ENCODE assay signal across 21 cellular contexts in the genomic region with DNA sequence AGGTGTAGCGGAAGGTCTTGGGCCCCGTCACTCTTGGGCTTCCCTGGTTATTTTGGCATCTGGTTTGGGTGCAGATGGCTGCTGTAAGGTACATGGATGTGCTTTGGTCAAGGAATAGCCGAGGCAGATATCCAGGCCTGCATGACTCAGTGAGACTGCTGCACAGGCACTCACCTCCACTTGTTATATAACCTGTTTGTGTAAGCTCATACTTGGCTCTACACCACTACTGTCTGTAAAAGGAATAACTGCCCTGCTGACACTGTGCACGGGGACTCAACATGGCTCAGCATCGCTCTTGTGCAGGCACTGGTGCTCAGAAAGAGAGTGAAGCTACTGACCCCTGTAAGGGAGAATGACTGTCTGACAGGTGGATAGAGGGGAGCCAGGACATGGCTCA. TPM values are rescaled to one million over a fixed set of nuclear protein-coding genes. Genes with fewer than 3 reads are reported as not detected.
DNase-seq lines count a peak whose midpoint lies in the region; ATAC-seq, FAIRE-seq and TF ChIP-seq lines count a peak whose summit lies in the region.
"Had no signal": no experiment of that assay in that cellular context is flagged by ENCODE, and none has a peak within 500 bp of the region (broad histone marks: within the 10 kb centered on the region; RNA-seq: fewer than 3 reads in every experiment).

No MANE protein-coding gene starts in this region.

- H3K36me3 ChIP-seq in SK-N-SH (replicated peaks in 1 of 2; ENCODE audit: control insufficient read depth in 1 of 2, insufficient read depth in 2 of 2, low read length in 1 of 2) (no peaks in the 10 kb centered on the region), astrocyte (ENCODE audit: insufficient read depth, low read length) (no peaks in the 10 kb centered on the region), right atrium auricular region (no peaks in the 10 kb centered on the region)
- H3K36me3 ChIP-seq: BLaER1 treated with 17β-estradiol and CSF1 and Interleukin-3, amounts not matched to agents 10 nM and 100 nM had no signal

- no peaks in the 10 kb centered on the region for H3K9me3 ChIP-seq in SK-N-SH
- H3K9me3 ChIP-seq in astrocyte (ENCODE audit: insufficient read depth, low read depth, low read length), result no peaks in the 10 kb centered on the region
- H3K9me3 ChIP-seq in right atrium auricular region, result no peaks in the 10 kb centered on the region

- H3K4me3 ChIP-seq in SK-N-SH (ENCODE audit: low read depth in 2 of 2, low read length in 1 of 2) (no peak overlapping the region), astrocyte (ENCODE audit: insufficient read depth, low read depth, low read length) (no peak overlapping the region), right atrium auricular region (no peak overlapping the region)
- H3K4me3 ChIP-seq: BLaER1 treated with 17β-estradiol and CSF1 and Interleukin-3, amounts not matched to agents 10 nM and 100 nM; GM23338 had no signal

- H3K27me3 Mint-ChIP-seq in astrocyte (ENCODE audit: low read depth, unreplicated experiment) (no peaks in the 10 kb centered on the region), nephron (ENCODE audit: low read depth) (no peaks in the 10 kb centered on the region)

- H3F3A ChIP-seq in SK-N-SH (replicated peaks; ENCODE audit: insufficient read depth), result peaks cover 12% of the 10 kb centered on the region

- H2AFZ ChIP-seq in SK-N-SH (ENCODE audit: low read depth), result no peak overlapping the region
- H2AFZ ChIP-seq in astrocyte (ENCODE audit: low read depth, low read length), result no peak overlapping the region
- H2AFZ ChIP-seq: GM23338 had no signal

- DNase-seq in SK-N-SH (no peak), astrocyte (ENCODE audit: low read depth) (no peak), RCC 7860 (ENCODE audit: low spot score) (no peak), anterior cingulate cortex (lab: John Stamatoyannopoulos, UW) (no peak), NCI-H82 (lab: John Stamatoyannopoulos, UW) (no peak), right atrium auricular region (ENCODE audit: low spot score) (no peak)
- DNase-seq: CD8-positive, alpha-beta memory T cell; DMS79 treated with DMSO at 0.1 percent for 48 hours; KBM-7; NCI-H1048; NCI-H1436 treated with DMSO at 0.1 percent for 48 hours; NCI-H2029 treated with DMSO at 0.1 percent for 48 hours; NCI-H510A; NCI-H774; SIG-M5 had no signal

- TF ChIP-seq EP300 in SK-N-SH (IDR thresholded peaks at IDR 0.05; ENCODE audit: borderline replicate concordance in 1 of 2, low read depth in 1 of 2, low read length in 1 of 2), result no peak

- H3K9ac ChIP-seq in SK-N-SH, result no peak overlapping the region
- no peak overlapping the region for H3K9ac ChIP-seq in astrocyte (ENCODE audit: low read length)
- H3K9ac ChIP-seq: BLaER1 treated with 17β-estradiol and CSF1 and Interleukin-3, amounts not matched to agents 10 nM and 100 nM had no signal

- H3K4me3 Mint-ChIP-seq in astrocyte (ENCODE audit: unreplicated experiment), result no peak overlapping the region
- H3K4me3 Mint-ChIP-seq in nephron, result no peak overlapping the region
- H3K4me3 Mint-ChIP-seq: CD8-positive, alpha-beta memory T cell; GM23338 had no signal

- H3K4me1 ChIP-seq in SK-N-SH (ENCODE audit: control insufficient read depth in 1 of 2, insufficient read depth in 2 of 2, low read depth in 1 of 2, low read length in 1 of 2) (peaks cover 8 to 16% of the 10 kb centered on the region in 2 experiments; a peak in 3 of 4 replicates), astrocyte (ENCODE audit: insufficient read depth, low read length) (peaks cover 22% of the 10 kb centered on the region), right atrium auricular region (peaks cover 0 to 16% of the 10 kb centered on the region in 2 donors)

- H3K36me3 Mint-ChIP-seq in astrocyte (ENCODE audit: low read depth, unreplicated experiment) (peaks cover 7% of the 10 kb centered on the region), nephron (ENCODE audit: low read depth) (peaks cover 23% of the 10 kb centered on the region)

- 89% methylated on average over 4 of the region's 5 CpGs for WGBS in SK-N-SH (ENCODE audit: low lambda C conversion rate)

- FAIRE-seq in astrocyte (lab: Jason Lieb, UNC) (no peak), RCC 7860 (lab: Jason Lieb, UNC) (no peak)

- H3K4me2 ChIP-seq in SK-N-SH (peak overlapping the region; percentile 46), astrocyte (ENCODE audit: low read length) (peak overlapping the region; percentile 60)

- TF ChIP-seq CTCF in SK-N-SH (IDR thresholded peaks at IDR 0.05) (no peak), astrocyte (IDR thresholded peaks at IDR 0.05; ENCODE audit: insufficient read depth, low read depth, low read length) (no peak), nephron (IDR thresholded peaks at IDR 0.05; ENCODE audit: unreplicated experiment in 3 of 3) (no peak), right atrium auricular region (IDR thresholded peaks at IDR 0.05) (no peak)

- H3K27ac Mint-ChIP-seq in astrocyte (ENCODE audit: unreplicated experiment), result no peak overlapping the region
- H3K27ac Mint-ChIP-seq in nephron, result peak overlapping the region in 2 of 3 experiments; percentile 51 to 84
- H3K27ac Mint-ChIP-seq: GM23338 had no signal

- no peaks in the 10 kb centered on the region for H4K20me1 ChIP-seq in SK-N-SH (ENCODE audit: insufficient read depth)
- peaks cover 19% of the 10 kb centered on the region for H4K20me1 ChIP-seq in astrocyte (ENCODE audit: insufficient read depth, low read length)
- H4K20me1 ChIP-seq: BLaER1 treated with 17β-estradiol and CSF1 and Interleukin-3, amounts not matched to agents 10 nM and 100 nM had no signal

- H3K79me2 ChIP-seq in SK-N-SH (ENCODE audit: insufficient read depth) (peaks cover 16% of the 10 kb centered on the region), astrocyte (ENCODE audit: insufficient read depth, low read length) (peaks cover 17% of the 10 kb centered on the region)

- POLR2A ChIA-PET in SK-N-SH (lab: Yijun Ruan, JAX), result interaction anchor here (0.8 to 1.2 kb wide), 3 partner anchors 11 to 41 kb away, joined by 3 to 9 read pairs (median 4); no protein-coding TSS in a partner anchor

- H3K4me1 Mint-ChIP-seq in astrocyte (ENCODE audit: low read depth, unreplicated experiment) (peaks cover 6% of the 10 kb centered on the region), nephron (peaks cover 58% of the 10 kb centered on the region)

- CTCF ChIA-PET in SK-N-SH (lab: Yijun Ruan, JAX), result interaction anchor here (1.8 to 2.5 kb wide), 2 partner anchors 17 to 23 kb away, joined by 8 to 14 read pairs; no protein-coding TSS in a partner anchor

- no peaks in the 10 kb centered on the region for H3K9me2 ChIP-seq in SK-N-SH

- ATAC-seq in SK-N-SH treated with all-trans-retinoic acid at 6 μM for 48 hours, result no peak
- ATAC-seq: GM23338, HCT116 had no signal

- H3K27me3 ChIP-seq in SK-N-SH (ENCODE audit: insufficient read depth) (no peaks in the 10 kb centered on the region), astrocyte (ENCODE audit: insufficient read depth, low read length) (no peaks in the 10 kb centered on the region), right atrium auricular region (no peaks in the 10 kb centered on the region)
- H3K27me3 ChIP-seq: BLaER1 treated with 17β-estradiol and CSF1 and Interleukin-3, amounts not matched to agents 10 nM and 100 nM had no signal

- TF ChIP-seq RAD21 in SK-N-SH (IDR thresholded peaks at IDR 0.05; ENCODE audit: low read length), result no peak

- peaks cover 5% of the 10 kb centered on the region for H3K9me3 Mint-ChIP-seq in astrocyte (ENCODE audit: unreplicated experiment)
- H3K9me3 Mint-ChIP-seq in nephron, result peaks cover 14% of the 10 kb centered on the region

- H3K27ac ChIP-seq in SK-N-SH (ENCODE audit: low read depth in 2 of 2, low read length in 1 of 2), result peak overlapping the region in 1 of 2 experiments; percentile 49; a peak in 1 of 4 replicates
- peak overlapping the region; percentile 30 for H3K27ac ChIP-seq in astrocyte (ENCODE audit: low read depth, low read length)
- no peak overlapping the region for H3K27ac ChIP-seq in right atrium auricular region
- H3K27ac ChIP-seq: 22Rv1; BLaER1 treated with 17β-estradiol and CSF1 and Interleukin-3, amounts not matched to agents 10 nM and 100 nM had no signal

TF ChIP-seq in SK-N-SH, 30 proteins besides CTCF, POLR2A, EP300 and RAD21 (continues in another document):
- TF ChIP-seq EZH2phosphoT487 (IDR thresholded peaks at IDR 0.05; ENCODE audit: borderline replicate concordance, low read depth) (no peak), TCF12 (IDR thresholded peaks at IDR 0.05) (no peak; the same call in 1 of the 2 replicates), RXRA (IDR thresholded peaks at IDR 0.05; ENCODE audit: borderline replicate concordance, low read depth) (no peak), RFX5 (IDR thresholded peaks at IDR 0.05; ENCODE audit: low read length) (no peak), GATA2 (CRISPR knock-in tag; IDR thresholded peaks at IDR 0.05) (no peak), FOXM1 (IDR thresholded peaks at IDR 0.05; ENCODE audit: low read depth) (no peak)
- TF ChIP-seq, protein P1, sequence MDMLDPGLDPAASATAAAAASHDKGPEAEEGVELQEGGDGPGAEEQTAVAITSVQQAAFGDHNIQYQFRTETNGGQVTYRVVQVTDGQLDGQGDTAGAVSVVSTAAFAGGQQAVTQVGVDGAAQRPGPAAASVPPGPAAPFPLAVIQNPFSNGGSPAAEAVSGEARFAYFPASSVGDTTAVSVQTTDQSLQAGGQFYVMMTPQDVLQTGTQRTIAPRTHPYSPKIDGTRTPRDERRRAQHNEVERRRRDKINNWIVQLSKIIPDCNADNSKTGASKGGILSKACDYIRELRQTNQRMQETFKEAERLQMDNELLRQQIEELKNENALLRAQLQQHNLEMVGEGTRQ (IDR thresholded peaks at IDR 0.05; ENCODE audit: borderline replicate concordance, low read depth, low read length), result no peak

TF ChIP-seq in SK-N-SH treated with all-trans-retinoic acid at 6 μM for 48 hours, 23 proteins besides CTCF, POLR2A, EP300 and RAD21 (continues in another document):
- TF ChIP-seq, protein P2, sequence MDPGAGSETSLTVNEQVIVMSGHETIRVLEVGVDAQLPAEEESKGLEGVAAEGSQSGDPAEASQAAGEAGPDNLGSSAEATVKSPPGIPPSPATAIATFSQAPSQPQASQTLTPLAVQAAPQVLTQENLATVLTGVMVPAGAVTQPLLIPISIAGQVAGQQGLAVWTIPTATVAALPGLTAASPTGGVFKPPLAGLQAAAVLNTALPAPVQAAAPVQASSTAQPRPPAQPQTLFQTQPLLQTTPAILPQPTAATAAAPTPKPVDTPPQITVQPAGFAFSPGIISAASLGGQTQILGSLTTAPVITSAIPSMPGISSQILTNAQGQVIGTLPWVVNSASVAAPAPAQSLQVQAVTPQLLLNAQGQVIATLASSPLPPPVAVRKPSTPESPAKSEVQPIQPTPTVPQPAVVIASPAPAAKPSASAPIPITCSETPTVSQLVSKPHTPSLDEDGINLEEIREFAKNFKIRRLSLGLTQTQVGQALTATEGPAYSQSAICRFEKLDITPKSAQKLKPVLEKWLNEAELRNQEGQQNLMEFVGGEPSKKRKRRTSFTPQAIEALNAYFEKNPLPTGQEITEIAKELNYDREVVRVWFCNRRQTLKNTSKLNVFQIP (CRISPR knock-in tag; IDR thresholded peaks at IDR 0.05; ENCODE audit: borderline replicate concordance, low read depth), result no peak
- no peak for TF ChIP-seq TCF4 (CRISPR knock-in tag; IDR thresholded peaks at IDR 0.05; ENCODE audit: borderline replicate concordance)
- no peak for TF ChIP-seq ZC3H10 (CRISPR knock-in tag; IDR thresholded peaks at IDR 0.05)

RNA-seq across cellular contexts. Expression of a gene that starts 42.3 kb away (rescaled TPM):
- 22.7 and 29.5 TPM in 2 replicates for polyA plus RNA-seq in SK-N-SH (2012; rRNA removed)
- polyA plus RNA-seq in SK-N-SH (2012; cell fraction: cytosol; rRNA removed), result 16.4 and 17.8 TPM in 2 replicates
- polyA plus RNA-seq in SK-N-SH (2012; cell fraction: nucleus; rRNA removed), result 25.7 and 35.5 TPM in 2 replicates
- total RNA-seq in astrocyte, result 19.7 and 26.3 TPM in 2 replicates
- 10 to 100 TPM in 1 of 2 donors, 1 to 10 TPM in 1; 5.5 to 24.1 TPM for total RNA-seq in right atrium auricular region
